In genomic region chr9:70988551-70988950, GRCh38 we compare ENCODE assay signal across 19 cellular contexts.
DNase-seq lines count a peak whose midpoint lies in the region; ATAC-seq, FAIRE-seq and TF ChIP-seq lines count a peak whose summit lies in the region.
"Had no signal": no experiment of that assay in that cellular context is flagged by ENCODE, and none has a peak within 500 bp of the region (broad histone marks: within the 10 kb centered on the region; RNA-seq: fewer than 3 reads in every experiment).

No MANE protein-coding gene starts in this region.

- DNase-seq in GM23338 (ENCODE audit: low spot score), result peak; percentile 4
- peak; percentile 14 for DNase-seq in choroid plexus epithelial cell (ENCODE audit: low read depth)
- peak; percentile 9 for DNase-seq in iris pigment epithelial cell (ENCODE audit: low read depth)
- no peak for DNase-seq in CD1c-positive myeloid dendritic cell (ENCODE audit: extremely low spot score)
- DNase-seq in GM19239 (ENCODE audit: insufficient read length, low spot score), result no peak
- no peak for DNase-seq in kidney tubule cell (ENCODE audit: low spot score)
- DNase-seq: COR-L47, KG1, NCI-H1048, NCI-H2081 treated with DMSO at 0.1 percent for 48 hours, NCI-H510A treated with DMSO at 0.1 percent for 48 hours, NCI-H82, PC-3 had no signal

- H2AFZ ChIP-seq in ACC112 (ENCODE audit: low read length, unreplicated experiment) (no peak overlapping the region), GM23338 (no peak overlapping the region)

- H3K79me2 ChIP-seq in ACC112 (ENCODE audit: control insufficient read depth, insufficient read depth, low read length, unreplicated experiment) (no peaks in the 10 kb centered on the region), GM23338 (replicated peaks; ENCODE audit: insufficient read depth) (no peaks in the 10 kb centered on the region)

- peak overlapping the region; percentile 29; the same call in 1 of the 2 replicates for H3K27ac ChIP-seq in ACC112 (ENCODE audit: low read depth, low read length)
- no peak overlapping the region for H3K27ac ChIP-seq in GM23338 (ENCODE audit: low read depth)
- H3K27ac ChIP-seq: 22Rv1, SJSA1 had no signal

- peaks cover 3% of the 10 kb centered on the region for H3K27me3 Mint-ChIP-seq in GM23338 (ENCODE audit: insufficient read depth, low read depth, poor library complexity)

- no peak overlapping the region for H3K4me3 ChIP-seq in ACC112 (ENCODE audit: low read depth, low read length)
- H3K4me3 ChIP-seq in GM23338, result no peak overlapping the region
- H3K4me3 ChIP-seq in choroid plexus epithelial cell (ENCODE audit: low read depth, low read length), result no peak overlapping the region
- H3K4me3 ChIP-seq: HAP-1, SJSA1 had no signal

- no peaks in the 10 kb centered on the region for H3K4me1 Mint-ChIP-seq in GM23338
- H3K4me1 Mint-ChIP-seq: CD14-positive monocyte had no signal

- H3K36me3 Mint-ChIP-seq in GM23338 (ENCODE audit: low read depth), result no peaks in the 10 kb centered on the region
- H3K36me3 Mint-ChIP-seq: CD14-positive monocyte had no signal

- H3K27me3 ChIP-seq in ACC112 (ENCODE audit: insufficient read depth, low read length) (no peaks in the 10 kb centered on the region), GM23338 (ENCODE audit: insufficient read depth) (no peaks in the 10 kb centered on the region)
- H3K27me3 ChIP-seq: SJSA1 had no signal

- H3K9me2 ChIP-seq in GM23338 (ENCODE audit: insufficient read depth), result 0 out of 2 replicates have a peak, but pooled peaks cover 4% of the 10 kb centered on the region

- no peak overlapping the region for H3K4me2 ChIP-seq in GM23338

- H3K9me3 Mint-ChIP-seq in GM23338, result no peaks in the 10 kb centered on the region; the same call in 2 of the 3 replicates

- FAIRE-seq in GM19239 (lab: Jason Lieb, UNC), result no peak

- H3F3A ChIP-seq in GM23338 (replicated peaks; ENCODE audit: low read depth), result no peaks in the 10 kb centered on the region

- no peak for TF ChIP-seq CTCF in GM23338 (conservative IDR thresholded peaks at IDR 0.05; ENCODE audit: low read depth in 2 of 2)
- TF ChIP-seq CTCF in choroid plexus epithelial cell (conservative IDR thresholded peaks at IDR 0.05; ENCODE audit: low read depth, low read length), result no peak

- H3K4me3 Mint-ChIP-seq in GM23338, result no peak overlapping the region
- H3K4me3 Mint-ChIP-seq: CD14-positive monocyte had no signal

- no peak for ATAC-seq in GM23338
- ATAC-seq in GM18868 (IDR thresholded peaks at IDR 0.05; ENCODE audit: unreplicated experiment), result no peak
- ATAC-seq: PC-3 had no signal

- H3K36me3 ChIP-seq in ACC112 (ENCODE audit: insufficient read depth, low read length), result no peaks in the 10 kb centered on the region
- no peaks in the 10 kb centered on the region for H3K36me3 ChIP-seq in GM23338 (ENCODE audit: insufficient read depth)
- H3K36me3 ChIP-seq: HAP-1, SJSA1 had no signal

- no peak overlapping the region for H3K27ac Mint-ChIP-seq in GM23338
- H3K27ac Mint-ChIP-seq: CD14-positive monocyte had no signal

- no peaks in the 10 kb centered on the region for H4K20me1 ChIP-seq in GM23338 (replicated peaks; ENCODE audit: insufficient read depth)

- H3K4me1 ChIP-seq in ACC112 (ENCODE audit: control insufficient read depth, insufficient read depth, low read length, unreplicated experiment) (no peaks in the 10 kb centered on the region), GM23338 (ENCODE audit: insufficient read depth) (no peaks in the 10 kb centered on the region)
- H3K4me1 ChIP-seq: HAP-1, SJSA1 had no signal

TF ChIP-seq in GM23338, 12 proteins besides CTCF, POLR2A, EP300 and RAD21 (continues in another document):
- TF ChIP-seq ZNF331 (CRISPR knock-in tag; IDR thresholded peaks at IDR 0.05; ENCODE audit: low read depth) (no peak), STAT1 (IDR thresholded peaks at IDR 0.05; ENCODE audit: unreplicated experiment) (no peak), ZNF114 (CRISPR knock-in tag; IDR thresholded peaks at IDR 0.05) (no peak), REST (IDR thresholded peaks at IDR 0.05; ENCODE audit: unreplicated experiment) (no peak), EZH2phosphoT487 (IDR thresholded peaks at IDR 0.05; ENCODE audit: unreplicated experiment) (no peak), POLR2AphosphoS5 (IDR thresholded peaks at IDR 0.05; ENCODE audit: low read depth) (no peak), ZNF462 (CRISPR knock-in tag; IDR thresholded peaks at IDR 0.05) (no peak), EZH2 (IDR thresholded peaks at IDR 0.05; ENCODE audit: low read depth, unreplicated experiment) (no peak)

Comparison
In these comparisons a context has a peak if more than half of its experiments do, and no peak if none do; other contexts are left out.
1. DNase-seq: peak in GM23338 (single experiment), choroid plexus epithelial cell (single experiment) and iris pigment epithelial cell (single experiment); none in CD1c-positive myeloid dendritic cell (single experiment), GM19239 (single experiment) and kidney tubule cell (single experiment).